Comparison of ENCODE assay signal across 1 cellular context in genomic region chr6:26502169-26502568, GRCh38.
A peak's percentile ranks its signal among the peaks of the same experiment; 100 is the strongest.
TF ChIP-seq lines count a peak whose summit lies in the region.

No MANE protein-coding gene starts in this region.

TF ChIP-seq in K562, 482 proteins besides CTCF, POLR2A, EP300 and RAD21:
- TF ChIP-seq CBFA2T2 (conservative IDR thresholded peaks at IDR 0.05) (peak; percentile 83), RCOR1 (IDR thresholded peaks at IDR 0.05; ENCODE audit: borderline replicate concordance in 1 of 2, low read depth in 2 of 2, low read length in 2 of 2) (peak in 1 of 2 experiments; percentile 88; a peak in 2 of 4 replicates), MED1 (CRISPR knock-in tag; IDR thresholded peaks at IDR 0.05; ENCODE audit: borderline replicate concordance) (no peak), ZNF134 (CRISPR knock-in tag; conservative IDR thresholded peaks at IDR 0.05) (peak; percentile 89), TAF15 (IDR thresholded peaks at IDR 0.05; ENCODE audit: low read depth, low read length) (no peak), POLR2AphosphoS5 (IDR thresholded peaks at IDR 0.05; ENCODE audit: control insufficient read depth, insufficient read depth, low read depth, low read length) (0 out of 2 replicates have a peak, but pooled peaks have one; percentile 35), JUND (IDR thresholded peaks at IDR 0.05; ENCODE audit: borderline replicate concordance, low read depth, low read length) (no peak), JUND (tag; IDR thresholded peaks at IDR 0.05; ENCODE audit: borderline replicate concordance, low read depth, low read length) (peak; percentile 28; the same call in 1 of the 3 replicates), RNF2 (IDR thresholded peaks at IDR 0.05) (0 out of 2 replicates have a peak, but pooled peaks have one; percentile 19), DIDO1 (tag; IDR thresholded peaks at IDR 0.05; ENCODE audit: low read depth) (no peak), SMARCB1 (IDR thresholded peaks at IDR 0.05; ENCODE audit: insufficient read length, low read depth) (peak; percentile 43), TRIM24 (IDR thresholded peaks at IDR 0.05) (peak in 1 of 2 experiments; percentile 66; a peak in 3 of 4 replicates), RFX5 (IDR thresholded peaks at IDR 0.05; ENCODE audit: low read depth, low read length) (no peak), CBFA2T3 (IDR thresholded peaks at IDR 0.05) (peak; percentile 89), SOX6 (IDR thresholded peaks at IDR 0.05) (peak; percentile 97), DPF2 (IDR thresholded peaks at IDR 0.05) (peak; percentile 89), BRD9 (IDR thresholded peaks at IDR 0.05; ENCODE audit: low read depth, partially characterized antibody) (no peak), CBX3 (IDR thresholded peaks at IDR 0.05; ENCODE audit: borderline replicate concordance in 1 of 2, low read length in 2 of 2) (no peak), ASH1L (IDR thresholded peaks at IDR 0.05; ENCODE audit: borderline replicate concordance, low read depth, partially characterized antibody) (no peak), ZNF124 (CRISPR knock-in tag; IDR thresholded peaks at IDR 0.05) (no peak), ARID1B (IDR thresholded peaks at IDR 0.05) (peak; percentile 85), DACH1 (IDR thresholded peaks at IDR 0.05; ENCODE audit: partially characterized antibody) (no peak), TAL1 (IDR thresholded peaks at IDR 0.05) (peak; percentile 72), BDP1 (IDR thresholded peaks at IDR 0.05; ENCODE audit: insufficient read depth, insufficient read length) (no peak), C11orf30 (IDR thresholded peaks at IDR 0.05; ENCODE audit: low read depth) (peak; percentile 55), NFE2 (IDR thresholded peaks at IDR 0.05; ENCODE audit: low read depth) (peak; percentile 83), SMARCA4 (IDR thresholded peaks at IDR 0.05) (peak; percentile 83), KDM1A (IDR thresholded peaks at IDR 0.05) (peak; percentile 46 to 56), ETV1 (tag; conservative IDR thresholded peaks at IDR 0.05; ENCODE audit: low read depth) (0 out of 2 replicates have a peak, but pooled peaks have one; percentile 32), SMARCE1 (IDR thresholded peaks at IDR 0.05) (peak; percentile 75), MAZ (CRISPR knock-in tag; conservative IDR thresholded peaks at IDR 0.05 in 1 of 2, IDR thresholded peaks at IDR 0.05 in 1 of 2) (peak in 1 of 2 experiments; percentile 52; a peak in 2 of 4 replicates), GATA2 (CRISPR knock-in tag; IDR thresholded peaks at IDR 0.05) (peak; percentile 51; the same call in 1 of the 2 replicates), NCOA1 (IDR thresholded peaks at IDR 0.05; ENCODE audit: low read depth) (no peak), MAFF (IDR thresholded peaks at IDR 0.05; ENCODE audit: low read length) (0 out of 2 replicates have a peak, but pooled peaks have one; percentile 10), SMAD1 (IDR thresholded peaks at IDR 0.05; ENCODE audit: low read depth, low read length, partially characterized antibody) (no peak), TCF3 (CRISPR knock-in tag; IDR thresholded peaks at IDR 0.05) (peak; percentile 69), TBL1XR1 (IDR thresholded peaks at IDR 0.05; ENCODE audit: low read length in 2 of 2) (peak in 1 of 2 experiments; percentile 41; a peak in 1 of 4 replicates), NCOR1 (IDR thresholded peaks at IDR 0.05) (peak; percentile 50), MEIS2 (IDR thresholded peaks at IDR 0.05; ENCODE audit: partially characterized antibody) (peak; percentile 40), ETV5 (CRISPR knock-in tag; IDR thresholded peaks at IDR 0.05; ENCODE audit: low read depth) (0 out of 2 replicates have a peak, but pooled peaks have one; percentile 57), NFIC (IDR thresholded peaks at IDR 0.05) (peak; percentile 45; the same call in 1 of the 2 replicates), STAT5A (IDR thresholded peaks at IDR 0.05; ENCODE audit: borderline replicate concordance, low read length) (peak; percentile 37; the same call in 1 of the 2 replicates), FOXA3 (CRISPR knock-in tag; conservative IDR thresholded peaks at IDR 0.05 in 1 of 2, IDR thresholded peaks at IDR 0.05 in 1 of 2) (peak; percentile 63 to 87; a peak in 3 of 4 replicates), MAFG (tag; conservative IDR thresholded peaks at IDR 0.05) (peak; percentile 67), ERF (CRISPR knock-in tag; IDR thresholded peaks at IDR 0.05) (no peak), CREM (IDR thresholded peaks at IDR 0.05; ENCODE audit: low read depth) (peak; percentile 40), ZEB2 (IDR thresholded peaks at IDR 0.05) (peak; percentile 95), ZNF316 (IDR thresholded peaks at IDR 0.05) (peak; percentile 37; the same call in 1 of the 2 replicates), SMAD4 (CRISPR knock-in tag; conservative IDR thresholded peaks at IDR 0.05) (0 out of 2 replicates have a peak, but pooled peaks have one; percentile 41), NR1H2 (CRISPR knock-in tag; IDR thresholded peaks at IDR 0.05) (0 out of 2 replicates have a peak, but pooled peaks have one; percentile 22), EP400 (IDR thresholded peaks at IDR 0.05) (peak; percentile 34; the same call in 1 of the 2 replicates), THAP7 (CRISPR knock-in tag; IDR thresholded peaks at IDR 0.05) (no peak), KLF16 (IDR thresholded peaks at IDR 0.05) (peak; percentile 58; the same call in 1 of the 2 replicates), TEAD4 (IDR thresholded peaks at IDR 0.05; ENCODE audit: low read length) (peak; percentile 81), TEAD4 (CRISPR knock-in tag; IDR thresholded peaks at IDR 0.05; ENCODE audit: borderline replicate concordance) (no peak), CTBP1 (IDR thresholded peaks at IDR 0.05; ENCODE audit: borderline replicate concordance) (peak; percentile 93), PRPF4 (IDR thresholded peaks at IDR 0.05; ENCODE audit: insufficient read depth, low read depth, low read length, poor library complexity, severe bottlenecking) (no peak)
- TF ChIP-seq, protein P1, sequence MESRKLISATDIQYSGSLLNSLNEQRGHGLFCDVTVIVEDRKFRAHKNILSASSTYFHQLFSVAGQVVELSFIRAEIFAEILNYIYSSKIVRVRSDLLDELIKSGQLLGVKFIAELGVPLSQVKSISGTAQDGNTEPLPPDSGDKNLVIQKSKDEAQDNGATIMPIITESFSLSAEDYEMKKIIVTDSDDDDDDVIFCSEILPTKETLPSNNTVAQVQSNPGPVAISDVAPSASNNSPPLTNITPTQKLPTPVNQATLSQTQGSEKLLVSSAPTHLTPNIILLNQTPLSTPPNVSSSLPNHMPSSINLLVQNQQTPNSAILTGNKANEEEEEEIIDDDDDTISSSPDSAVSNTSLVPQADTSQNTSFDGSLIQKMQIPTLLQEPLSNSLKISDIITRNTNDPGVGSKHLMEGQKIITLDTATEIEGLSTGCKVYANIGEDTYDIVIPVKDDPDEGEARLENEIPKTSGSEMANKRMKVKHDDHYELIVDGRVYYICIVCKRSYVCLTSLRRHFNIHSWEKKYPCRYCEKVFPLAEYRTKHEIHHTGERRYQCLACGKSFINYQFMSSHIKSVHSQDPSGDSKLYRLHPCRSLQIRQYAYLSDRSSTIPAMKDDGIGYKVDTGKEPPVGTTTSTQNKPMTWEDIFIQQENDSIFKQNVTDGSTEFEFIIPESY (CRISPR knock-in tag; IDR thresholded peaks at IDR 0.05) = no peak
- TF ChIP-seq, protein P2, sequence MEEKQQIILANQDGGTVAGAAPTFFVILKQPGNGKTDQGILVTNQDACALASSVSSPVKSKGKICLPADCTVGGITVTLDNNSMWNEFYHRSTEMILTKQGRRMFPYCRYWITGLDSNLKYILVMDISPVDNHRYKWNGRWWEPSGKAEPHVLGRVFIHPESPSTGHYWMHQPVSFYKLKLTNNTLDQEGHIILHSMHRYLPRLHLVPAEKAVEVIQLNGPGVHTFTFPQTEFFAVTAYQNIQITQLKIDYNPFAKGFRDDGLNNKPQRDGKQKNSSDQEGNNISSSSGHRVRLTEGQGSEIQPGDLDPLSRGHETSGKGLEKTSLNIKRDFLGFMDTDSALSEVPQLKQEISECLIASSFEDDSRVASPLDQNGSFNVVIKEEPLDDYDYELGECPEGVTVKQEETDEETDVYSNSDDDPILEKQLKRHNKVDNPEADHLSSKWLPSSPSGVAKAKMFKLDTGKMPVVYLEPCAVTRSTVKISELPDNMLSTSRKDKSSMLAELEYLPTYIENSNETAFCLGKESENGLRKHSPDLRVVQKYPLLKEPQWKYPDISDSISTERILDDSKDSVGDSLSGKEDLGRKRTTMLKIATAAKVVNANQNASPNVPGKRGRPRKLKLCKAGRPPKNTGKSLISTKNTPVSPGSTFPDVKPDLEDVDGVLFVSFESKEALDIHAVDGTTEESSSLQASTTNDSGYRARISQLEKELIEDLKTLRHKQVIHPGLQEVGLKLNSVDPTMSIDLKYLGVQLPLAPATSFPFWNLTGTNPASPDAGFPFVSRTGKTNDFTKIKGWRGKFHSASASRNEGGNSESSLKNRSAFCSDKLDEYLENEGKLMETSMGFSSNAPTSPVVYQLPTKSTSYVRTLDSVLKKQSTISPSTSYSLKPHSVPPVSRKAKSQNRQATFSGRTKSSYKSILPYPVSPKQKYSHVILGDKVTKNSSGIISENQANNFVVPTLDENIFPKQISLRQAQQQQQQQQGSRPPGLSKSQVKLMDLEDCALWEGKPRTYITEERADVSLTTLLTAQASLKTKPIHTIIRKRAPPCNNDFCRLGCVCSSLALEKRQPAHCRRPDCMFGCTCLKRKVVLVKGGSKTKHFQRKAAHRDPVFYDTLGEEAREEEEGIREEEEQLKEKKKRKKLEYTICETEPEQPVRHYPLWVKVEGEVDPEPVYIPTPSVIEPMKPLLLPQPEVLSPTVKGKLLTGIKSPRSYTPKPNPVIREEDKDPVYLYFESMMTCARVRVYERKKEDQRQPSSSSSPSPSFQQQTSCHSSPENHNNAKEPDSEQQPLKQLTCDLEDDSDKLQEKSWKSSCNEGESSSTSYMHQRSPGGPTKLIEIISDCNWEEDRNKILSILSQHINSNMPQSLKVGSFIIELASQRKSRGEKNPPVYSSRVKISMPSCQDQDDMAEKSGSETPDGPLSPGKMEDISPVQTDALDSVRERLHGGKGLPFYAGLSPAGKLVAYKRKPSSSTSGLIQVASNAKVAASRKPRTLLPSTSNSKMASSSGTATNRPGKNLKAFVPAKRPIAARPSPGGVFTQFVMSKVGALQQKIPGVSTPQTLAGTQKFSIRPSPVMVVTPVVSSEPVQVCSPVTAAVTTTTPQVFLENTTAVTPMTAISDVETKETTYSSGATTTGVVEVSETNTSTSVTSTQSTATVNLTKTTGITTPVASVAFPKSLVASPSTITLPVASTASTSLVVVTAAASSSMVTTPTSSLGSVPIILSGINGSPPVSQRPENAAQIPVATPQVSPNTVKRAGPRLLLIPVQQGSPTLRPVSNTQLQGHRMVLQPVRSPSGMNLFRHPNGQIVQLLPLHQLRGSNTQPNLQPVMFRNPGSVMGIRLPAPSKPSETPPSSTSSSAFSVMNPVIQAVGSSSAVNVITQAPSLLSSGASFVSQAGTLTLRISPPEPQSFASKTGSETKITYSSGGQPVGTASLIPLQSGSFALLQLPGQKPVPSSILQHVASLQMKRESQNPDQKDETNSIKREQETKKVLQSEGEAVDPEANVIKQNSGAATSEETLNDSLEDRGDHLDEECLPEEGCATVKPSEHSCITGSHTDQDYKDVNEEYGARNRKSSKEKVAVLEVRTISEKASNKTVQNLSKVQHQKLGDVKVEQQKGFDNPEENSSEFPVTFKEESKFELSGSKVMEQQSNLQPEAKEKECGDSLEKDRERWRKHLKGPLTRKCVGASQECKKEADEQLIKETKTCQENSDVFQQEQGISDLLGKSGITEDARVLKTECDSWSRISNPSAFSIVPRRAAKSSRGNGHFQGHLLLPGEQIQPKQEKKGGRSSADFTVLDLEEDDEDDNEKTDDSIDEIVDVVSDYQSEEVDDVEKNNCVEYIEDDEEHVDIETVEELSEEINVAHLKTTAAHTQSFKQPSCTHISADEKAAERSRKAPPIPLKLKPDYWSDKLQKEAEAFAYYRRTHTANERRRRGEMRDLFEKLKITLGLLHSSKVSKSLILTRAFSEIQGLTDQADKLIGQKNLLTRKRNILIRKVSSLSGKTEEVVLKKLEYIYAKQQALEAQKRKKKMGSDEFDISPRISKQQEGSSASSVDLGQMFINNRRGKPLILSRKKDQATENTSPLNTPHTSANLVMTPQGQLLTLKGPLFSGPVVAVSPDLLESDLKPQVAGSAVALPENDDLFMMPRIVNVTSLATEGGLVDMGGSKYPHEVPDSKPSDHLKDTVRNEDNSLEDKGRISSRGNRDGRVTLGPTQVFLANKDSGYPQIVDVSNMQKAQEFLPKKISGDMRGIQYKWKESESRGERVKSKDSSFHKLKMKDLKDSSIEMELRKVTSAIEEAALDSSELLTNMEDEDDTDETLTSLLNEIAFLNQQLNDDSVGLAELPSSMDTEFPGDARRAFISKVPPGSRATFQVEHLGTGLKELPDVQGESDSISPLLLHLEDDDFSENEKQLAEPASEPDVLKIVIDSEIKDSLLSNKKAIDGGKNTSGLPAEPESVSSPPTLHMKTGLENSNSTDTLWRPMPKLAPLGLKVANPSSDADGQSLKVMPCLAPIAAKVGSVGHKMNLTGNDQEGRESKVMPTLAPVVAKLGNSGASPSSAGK (IDR thresholded peaks at IDR 0.05) = no peak
- TF ChIP-seq, protein P3, sequence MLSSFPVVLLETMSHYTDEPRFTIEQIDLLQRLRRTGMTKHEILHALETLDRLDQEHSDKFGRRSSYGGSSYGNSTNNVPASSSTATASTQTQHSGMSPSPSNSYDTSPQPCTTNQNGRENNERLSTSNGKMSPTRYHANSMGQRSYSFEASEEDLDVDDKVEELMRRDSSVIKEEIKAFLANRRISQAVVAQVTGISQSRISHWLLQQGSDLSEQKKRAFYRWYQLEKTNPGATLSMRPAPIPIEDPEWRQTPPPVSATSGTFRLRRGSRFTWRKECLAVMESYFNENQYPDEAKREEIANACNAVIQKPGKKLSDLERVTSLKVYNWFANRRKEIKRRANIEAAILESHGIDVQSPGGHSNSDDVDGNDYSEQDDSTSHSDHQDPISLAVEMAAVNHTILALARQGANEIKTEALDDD (IDR thresholded peaks at IDR 0.05) = peak; percentile 59; the same call in 1 of the 2 replicates
- TF ChIP-seq, protein P4, sequence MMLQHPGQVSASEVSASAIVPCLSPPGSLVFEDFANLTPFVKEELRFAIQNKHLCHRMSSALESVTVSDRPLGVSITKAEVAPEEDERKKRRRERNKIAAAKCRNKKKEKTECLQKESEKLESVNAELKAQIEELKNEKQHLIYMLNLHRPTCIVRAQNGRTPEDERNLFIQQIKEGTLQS (IDR thresholded peaks at IDR 0.05) = no peak
- TF ChIP-seq, protein P4 (CRISPR knock-in tag; conservative IDR thresholded peaks at IDR 0.05) = no peak
